In the genomic region with DNA sequence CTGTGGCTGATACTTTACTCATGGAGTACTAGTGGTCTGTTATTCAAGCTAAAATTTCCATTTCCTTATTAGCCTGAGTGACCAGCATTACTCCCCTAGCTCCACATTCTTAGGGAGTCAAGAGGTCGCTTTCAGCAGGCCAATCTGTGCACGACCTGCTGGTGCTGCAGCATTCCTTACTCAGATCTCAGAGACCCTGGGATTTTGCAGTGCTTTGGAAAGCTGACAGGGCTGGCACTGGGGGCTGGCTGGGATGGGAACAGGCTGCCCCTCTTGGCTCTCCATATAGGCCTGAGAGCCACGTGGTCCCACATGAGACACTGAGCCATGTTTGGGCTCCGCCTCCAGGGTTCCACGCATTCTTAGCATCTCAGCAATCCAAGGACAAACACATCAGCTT, we compare ENCODE assay signal across 11 cellular contexts.
DNase-seq lines count a peak whose midpoint lies in the region; ATAC-seq, FAIRE-seq and TF ChIP-seq lines count a peak whose summit lies in the region.
"Had no signal": no experiment of that assay in that cellular context is flagged by ENCODE, and none has a peak within 500 bp of the region (broad histone marks: within the 10 kb centered on the region; RNA-seq: fewer than 3 reads in every experiment).

No MANE protein-coding gene starts in this region.

- no peak for ATAC-seq in HG03460 (IDR thresholded peaks at IDR 0.05; ENCODE audit: unreplicated experiment)
- no peak for ATAC-seq in natural killer cell treated with Interleukin-12 subunit alpha and Interleukin-12 subunit beta and Interleukin-15 and Interleukin-18, amount 100 ng/mL, for 72 hours
- ATAC-seq: natural killer cell had no signal

- H3K27ac Mint-ChIP-seq in natural killer cell treated with Interleukin-12 subunit alpha and Interleukin-12 subunit beta and Interleukin-15 and Interleukin-18, amount 100 ng/mL, for 72 hours: peak overlapping the region in 1 of 2 donors; percentile 33
- H3K27ac Mint-ChIP-seq: B cell, natural killer cell had no signal

- H3K9ac ChIP-seq in muscle layer of colon (ENCODE audit: low read length): no peak overlapping the region

- no peak for TF ChIP-seq POLR2A in GM12892 (IDR thresholded peaks at IDR 0.05; ENCODE audit: low read depth, low read length)

- no peaks in the 10 kb centered on the region for H3K9me3 ChIP-seq in muscle layer of colon (ENCODE audit: low read length)

- DNase-seq in SK-MEL-5 (ENCODE audit: low read depth, low spot score) (peak; percentile 27), fibroblast of villous mesenchyme (ENCODE audit: low read depth) (peak; percentile 89), GM12892 (ENCODE audit: insufficient read length) (no peak), NCI-H1930 (lab: John Stamatoyannopoulos, UW) (no peak)
- no peak for DNase-seq in natural killer cell treated with Interleukin-12 subunit alpha and Interleukin-12 subunit beta and Interleukin-15 and Interleukin-18, amount 100 ng/mL, for 72 hours (ENCODE audit: low spot score)
- DNase-seq: effector memory CD4-positive, alpha-beta T cell; natural killer cell had no signal

- H3K27me3 ChIP-seq in ACC112 (ENCODE audit: insufficient read depth, low read length): no peaks in the 10 kb centered on the region
- no peaks in the 10 kb centered on the region for H3K27me3 ChIP-seq in muscle layer of colon (ENCODE audit: control insufficient read depth in 1 of 2, insufficient read depth in 2 of 2, low read length in 2 of 2)

- no peak overlapping the region for H3K4me3 ChIP-seq in ACC112 (ENCODE audit: low read depth, low read length)
- H3K4me3 ChIP-seq in fibroblast of villous mesenchyme (ENCODE audit: low read depth, low read length): no peak overlapping the region
- peak overlapping the region in 1 of 2 donors; percentile 16 for H3K4me3 ChIP-seq in muscle layer of colon (ENCODE audit: low read depth in 1 of 2, low read length in 2 of 2)

- no peaks in the 10 kb centered on the region for H3K27me3 Mint-ChIP-seq in natural killer cell treated with Interleukin-12 subunit alpha and Interleukin-12 subunit beta and Interleukin-15 and Interleukin-18, amount 100 ng/mL, for 72 hours
- H3K27me3 Mint-ChIP-seq: B cell had no signal

- TF ChIP-seq CTCF in fibroblast of villous mesenchyme (IDR thresholded peaks at IDR 0.05; ENCODE audit: insufficient read depth, low read depth, low read length): no peak

- peaks cover 38% of the 10 kb centered on the region for H3K79me2 ChIP-seq in ACC112 (ENCODE audit: control insufficient read depth, insufficient read depth, low read length, unreplicated experiment)

- H3K4me1 Mint-ChIP-seq in natural killer cell treated with Interleukin-12 subunit alpha and Interleukin-12 subunit beta and Interleukin-15 and Interleukin-18, amount 100 ng/mL, for 72 hours (ENCODE audit: low read depth in 2 of 2): peaks cover 10 to 15% of the 10 kb centered on the region in 2 donors
- H3K4me1 Mint-ChIP-seq: B cell had no signal

- H3K4me1 ChIP-seq in ACC112 (ENCODE audit: control insufficient read depth, insufficient read depth, low read length, unreplicated experiment) (peaks cover 26% of the 10 kb centered on the region), muscle layer of colon (ENCODE audit: insufficient read depth, low read length) (peaks cover 26% of the 10 kb centered on the region)

- H3K9me3 Mint-ChIP-seq in natural killer cell treated with Interleukin-12 subunit alpha and Interleukin-12 subunit beta and Interleukin-15 and Interleukin-18, amount 100 ng/mL, for 72 hours: no peaks in the 10 kb centered on the region
- H3K9me3 Mint-ChIP-seq: natural killer cell had no signal

- no peaks in the 10 kb centered on the region for H3K36me3 Mint-ChIP-seq in natural killer cell treated with Interleukin-12 subunit alpha and Interleukin-12 subunit beta and Interleukin-15 and Interleukin-18, amount 100 ng/mL, for 72 hours
- H3K36me3 Mint-ChIP-seq: natural killer cell had no signal

- FAIRE-seq in GM12892 (lab: Jason Lieb, UNC): no peak

- no peak overlapping the region for H2AFZ ChIP-seq in ACC112 (ENCODE audit: low read length, unreplicated experiment)

- in situ Hi-C loops in SK-MEL-5 (cut with HindIII; ENCODE audit: low pct_unique_long_range_greater_than_20kb, low sequenced_read_pairs): no loop called here

- H3K36me3 ChIP-seq in ACC112 (ENCODE audit: insufficient read depth, low read length) (no peaks in the 10 kb centered on the region; the same call in 1 of the 2 replicates), muscle layer of colon (ENCODE audit: insufficient read depth, low read length) (no peaks in the 10 kb centered on the region)

- no peak overlapping the region for H3K4me3 Mint-ChIP-seq in natural killer cell treated with Interleukin-12 subunit alpha and Interleukin-12 subunit beta and Interleukin-15 and Interleukin-18, amount 100 ng/mL, for 72 hours
- H3K4me3 Mint-ChIP-seq: B cell, natural killer cell had no signal

- peak overlapping the region; percentile 33 for H3K27ac ChIP-seq in ACC112 (ENCODE audit: low read depth, low read length)
- H3K27ac ChIP-seq in muscle layer of colon (ENCODE audit: low read depth, low read length): peak overlapping the region; percentile 14

Comparison
In these comparisons a context has a peak if more than half of its experiments do, and no peak if none do; other contexts are left out.
1. DNase-seq: peak in SK-MEL-5 (single experiment) and fibroblast of villous mesenchyme (single experiment); none in GM12892 (single experiment), NCI-H1930 (0 of 2) and natural killer cell treated with Interleukin-12 subunit alpha and Interleukin-12 subunit beta and Interleukin-15 and Interleukin-18, amount 100 ng/mL, for 72 hours (single experiment).